In the genomic region with DNA sequence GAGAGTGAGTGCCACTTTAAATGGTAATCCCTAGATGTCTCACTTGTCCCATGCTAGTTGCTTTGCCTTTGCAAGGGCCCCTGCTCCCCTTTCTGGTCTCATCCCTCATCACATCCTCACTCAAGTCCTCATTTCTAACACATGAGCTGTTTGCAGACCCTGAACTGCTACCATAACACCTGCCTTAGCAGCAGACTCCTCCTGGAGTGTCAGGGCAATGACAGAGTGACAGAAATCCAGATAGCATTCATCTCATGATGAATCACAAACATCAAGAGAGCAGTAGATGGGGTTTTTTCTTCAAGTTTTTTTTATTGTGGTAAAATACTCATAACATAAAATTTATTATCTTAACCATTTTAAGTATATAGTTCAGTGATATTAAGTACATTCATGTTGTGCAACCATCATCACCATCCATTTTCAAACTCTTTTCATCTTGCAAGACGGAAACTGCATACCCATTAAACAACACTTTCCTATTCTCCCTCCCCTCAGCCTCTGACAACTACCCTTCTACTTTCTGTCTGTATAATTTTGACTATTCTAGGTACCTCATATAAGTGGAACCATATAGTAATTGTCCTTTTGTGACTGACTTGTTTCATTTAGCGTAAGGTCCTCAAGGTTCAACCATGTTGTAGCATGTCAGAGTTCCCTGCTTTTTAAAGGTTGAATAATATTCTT, we compare ENCODE assay signal across 23 cellular contexts.
DNase-seq lines count a peak whose midpoint lies in the region; ATAC-seq, FAIRE-seq and TF ChIP-seq lines count a peak whose summit lies in the region.
"Had no signal": no experiment of that assay in that cellular context is flagged by ENCODE, and none has a peak within 500 bp of the region (broad histone marks: within the 10 kb centered on the region; RNA-seq: fewer than 3 reads in every experiment).

No MANE protein-coding gene starts in this region.

- peak; percentile 57 for ATAC-seq in activated naive CD8-positive, alpha-beta T cell treated with anti-CD3 and anti-CD28 coated beads, Interleukin-2, amount 50 U/mL, for 24 hours
- ATAC-seq in lower lobe of right lung: no peak

- H3K27ac Mint-ChIP-seq in activated CD4-positive, alpha-beta memory T cell treated with anti-CD3 and anti-CD28 coated beads for 36 hours: no peak overlapping the region
- no peak overlapping the region for H3K27ac Mint-ChIP-seq in activated CD4-positive, alpha-beta memory T cell treated with anti-CD3 and anti-CD28 coated beads, Interleukin-2, amount 10 ng/mL, durations not matched to agents 7 days and 5 days
- no peak overlapping the region for H3K27ac Mint-ChIP-seq in activated naive CD8-positive, alpha-beta T cell treated with anti-CD3 and anti-CD28 coated beads, Interleukin-2, amount 50 U/mL, for 24 hours
- H3K27ac Mint-ChIP-seq in activated naive CD8-positive, alpha-beta T cell treated with anti-CD3 and anti-CD28 coated beads for 36 hours: no peak overlapping the region
- H3K27ac Mint-ChIP-seq: CD4-positive, CD25-positive, alpha-beta regulatory T cell had no signal

- H3K4me2 ChIP-seq in endothelial cell of umbilical vein (ENCODE audit: insufficient read depth, low read length): no peak overlapping the region
- H3K4me2 ChIP-seq: BLaER1 had no signal

- FAIRE-seq in endothelial cell of umbilical vein (lab: Jason Lieb, UNC): peak; percentile 18
- FAIRE-seq: G401.6 had no signal

- no peaks in the 10 kb centered on the region for H3K9me3 ChIP-seq in endothelial cell of umbilical vein (replicated peaks; ENCODE audit: control insufficient read depth, insufficient read depth, low read length)
- no peaks in the 10 kb centered on the region for H3K9me3 ChIP-seq in lower lobe of right lung

- H3K36me3 ChIP-seq in endothelial cell of umbilical vein (ENCODE audit: control insufficient read depth in 2 of 2, extremely low read depth in 1 of 2, insufficient read depth in 2 of 2, low read length in 2 of 2) (no peaks in the 10 kb centered on the region), lower lobe of right lung (no peaks in the 10 kb centered on the region)
- H3K36me3 ChIP-seq: BLaER1 had no signal

- H4K20me1 ChIP-seq in endothelial cell of umbilical vein (replicated peaks; ENCODE audit: control insufficient read depth, extremely low read depth, insufficient read depth, low read length): no peaks in the 10 kb centered on the region
- H4K20me1 ChIP-seq: BLaER1 had no signal

- dilution Hi-C loops in endothelial cell of umbilical vein (cut with MboI; ENCODE audit: extremely low pct_ligation_motif_present, low sequenced_read_pairs): no loop called here

- H3K27me3 Mint-ChIP-seq in activated CD4-positive, alpha-beta memory T cell treated with anti-CD3 and anti-CD28 coated beads for 36 hours: no peaks in the 10 kb centered on the region
- H3K27me3 Mint-ChIP-seq in activated CD4-positive, alpha-beta memory T cell treated with anti-CD3 and anti-CD28 coated beads, Interleukin-2, amount 10 ng/mL, durations not matched to agents 7 days and 5 days: no peaks in the 10 kb centered on the region
- no peaks in the 10 kb centered on the region for H3K27me3 Mint-ChIP-seq in activated naive CD8-positive, alpha-beta T cell treated with anti-CD3 and anti-CD28 coated beads, Interleukin-2, amount 50 U/mL, for 24 hours
- H3K27me3 Mint-ChIP-seq in activated naive CD8-positive, alpha-beta T cell treated with anti-CD3 and anti-CD28 coated beads for 36 hours: no peaks in the 10 kb centered on the region

- H3K4me1 ChIP-seq in endothelial cell of umbilical vein (ENCODE audit: control insufficient read depth, extremely low read depth, insufficient read depth, low read length) (no peaks in the 10 kb centered on the region), lower lobe of right lung (no peaks in the 10 kb centered on the region)

- no peaks in the 10 kb centered on the region for H3K79me2 ChIP-seq in endothelial cell of umbilical vein (ENCODE audit: control insufficient read depth, insufficient read depth, low read length)

- H3K4me1 Mint-ChIP-seq in activated CD4-positive, alpha-beta memory T cell treated with anti-CD3 and anti-CD28 coated beads for 36 hours (ENCODE audit: low read depth): peaks cover 7% of the 10 kb centered on the region
- no peaks in the 10 kb centered on the region for H3K4me1 Mint-ChIP-seq in activated CD4-positive, alpha-beta memory T cell treated with anti-CD3 and anti-CD28 coated beads, Interleukin-2, amount 10 ng/mL, durations not matched to agents 7 days and 5 days
- peaks cover 17% of the 10 kb centered on the region for H3K4me1 Mint-ChIP-seq in activated naive CD8-positive, alpha-beta T cell treated with anti-CD3 and anti-CD28 coated beads, Interleukin-2, amount 50 U/mL, for 24 hours
- peaks cover 7% of the 10 kb centered on the region for H3K4me1 Mint-ChIP-seq in activated naive CD8-positive, alpha-beta T cell treated with anti-CD3 and anti-CD28 coated beads for 36 hours

- no peak overlapping the region for H2AFZ ChIP-seq in endothelial cell of umbilical vein (ENCODE audit: low read depth, low read length)
- H2AFZ ChIP-seq: GM23248 had no signal

- intact Hi-C loops in activated CD4-positive, alpha-beta memory T cell treated with anti-CD3 and anti-CD28 coated beads for 36 hours (cut with micrococcal nuclease): loop anchor here (1.0 kb wide), 1 partner anchor 176 kb away; no protein-coding TSS in a partner anchor
- intact Hi-C loops in endothelial cell of umbilical vein (cut with micrococcal nuclease) (loop anchor here (10.0 kb wide), 1 partner anchor 95 kb away; no protein-coding TSS in a partner anchor), lower lobe of right lung (cut with DNase I) (no loop called here)

- TF ChIP-seq POLR2A in endothelial cell of umbilical vein (IDR thresholded peaks at IDR 0.05; ENCODE audit: low read depth, low read length): no peak

- H3K27ac ChIP-seq in endothelial cell of umbilical vein (ENCODE audit: insufficient read depth, low read depth, low read length) (no peak overlapping the region), lower lobe of right lung (no peak overlapping the region)
- H3K27ac ChIP-seq: BLaER1, GM23248 had no signal

- no peak overlapping the region for H3K9ac ChIP-seq in endothelial cell of umbilical vein (replicated peaks; ENCODE audit: extremely low read depth, insufficient read depth, low read length)
- H3K9ac ChIP-seq: BLaER1, GM23248 had no signal

- H3K27me3 ChIP-seq in endothelial cell of umbilical vein (ENCODE audit: control insufficient read depth in 2 of 2, insufficient read depth in 2 of 2, low read length in 2 of 2): no peaks in the 10 kb centered on the region
- H3K27me3 ChIP-seq in lower lobe of right lung (ENCODE audit: low read depth): no peaks in the 10 kb centered on the region
- H3K27me3 ChIP-seq: BLaER1 had no signal

- no peaks in the 10 kb centered on the region for H3K9me3 Mint-ChIP-seq in activated CD4-positive, alpha-beta memory T cell treated with anti-CD3 and anti-CD28 coated beads for 36 hours
- no peaks in the 10 kb centered on the region for H3K9me3 Mint-ChIP-seq in activated CD4-positive, alpha-beta memory T cell treated with anti-CD3 and anti-CD28 coated beads, Interleukin-2, amount 10 ng/mL, durations not matched to agents 7 days and 5 days
- H3K9me3 Mint-ChIP-seq in activated naive CD8-positive, alpha-beta T cell treated with anti-CD3 and anti-CD28 coated beads, Interleukin-2, amount 50 U/mL, for 24 hours: no peaks in the 10 kb centered on the region
- H3K9me3 Mint-ChIP-seq in activated naive CD8-positive, alpha-beta T cell treated with anti-CD3 and anti-CD28 coated beads for 36 hours: no peaks in the 10 kb centered on the region

- BruUV-seq in endothelial cell of umbilical vein (replicated peaks; lab: Mats Ljungman, UMichigan): no TSS peak

- no peak overlapping the region for H3K4me3 Mint-ChIP-seq in activated CD4-positive, alpha-beta memory T cell treated with anti-CD3 and anti-CD28 coated beads for 36 hours
- H3K4me3 Mint-ChIP-seq in activated CD4-positive, alpha-beta memory T cell treated with anti-CD3 and anti-CD28 coated beads, Interleukin-2, amount 10 ng/mL, durations not matched to agents 7 days and 5 days: no peak overlapping the region
- H3K4me3 Mint-ChIP-seq in activated naive CD8-positive, alpha-beta T cell treated with anti-CD3 and anti-CD28 coated beads, Interleukin-2, amount 50 U/mL, for 24 hours: no peak overlapping the region
- no peak overlapping the region for H3K4me3 Mint-ChIP-seq in activated naive CD8-positive, alpha-beta T cell treated with anti-CD3 and anti-CD28 coated beads for 36 hours
- H3K4me3 Mint-ChIP-seq: CD4-positive, CD25-positive, alpha-beta regulatory T cell had no signal

- H3K36me3 Mint-ChIP-seq in activated CD4-positive, alpha-beta memory T cell treated with anti-CD3 and anti-CD28 coated beads for 36 hours: no peaks in the 10 kb centered on the region
- H3K36me3 Mint-ChIP-seq in activated CD4-positive, alpha-beta memory T cell treated with anti-CD3 and anti-CD28 coated beads, Interleukin-2, amount 10 ng/mL, durations not matched to agents 7 days and 5 days (ENCODE audit: low read depth): no peaks in the 10 kb centered on the region
- no peaks in the 10 kb centered on the region for H3K36me3 Mint-ChIP-seq in activated naive CD8-positive, alpha-beta T cell treated with anti-CD3 and anti-CD28 coated beads, Interleukin-2, amount 50 U/mL, for 24 hours (ENCODE audit: low read depth)
- no peaks in the 10 kb centered on the region for H3K36me3 Mint-ChIP-seq in activated naive CD8-positive, alpha-beta T cell treated with anti-CD3 and anti-CD28 coated beads for 36 hours
- H3K36me3 Mint-ChIP-seq: CD4-positive, CD25-positive, alpha-beta regulatory T cell had no signal

- peak; percentile 16 for DNase-seq in activated CD4-positive, alpha-beta memory T cell treated with anti-CD3 and anti-CD28 coated beads for 36 hours
- DNase-seq in activated CD4-positive, alpha-beta memory T cell treated with anti-CD3 and anti-CD28 coated beads, Interleukin-2, amount 10 ng/mL, durations not matched to agents 7 days and 5 days: no peak
- no peak for DNase-seq in activated naive CD8-positive, alpha-beta T cell treated with anti-CD3 and anti-CD28 coated beads, Interleukin-2, amount 50 U/mL, for 24 hours
- DNase-seq in activated naive CD8-positive, alpha-beta T cell treated with anti-CD3 and anti-CD28 coated beads for 36 hours: no peak
- DNase-seq in endothelial cell of umbilical vein (ENCODE audit: low read depth, low spot score) (no peak), NCI-H446 (lab: John Stamatoyannopoulos, UW) (no peak), lower lobe of right lung (no peak)
- DNase-seq: CD4-positive, CD25-positive, alpha-beta regulatory T cell; COR-L47; DMS53; GM23248; H7; NCI-H1048; NCI-H1417; NCI-H1694; NCI-H2029 treated with DMSO at 0.1 percent for 48 hours; NCI-H2227 treated with DMSO at 0.1 percent for 48 hours; NCI-H510A; NCI-H69; Right ventricle myocardium superior; RPMI8226 had no signal

- no peaks in the 10 kb centered on the region for H3K9me1 ChIP-seq in endothelial cell of umbilical vein (replicated peaks; ENCODE audit: control insufficient read depth, extremely low read depth, insufficient read depth, low read length)

- H3K4me3 ChIP-seq in endothelial cell of umbilical vein (replicated peaks in 1 of 3; ENCODE audit: insufficient read depth in 1 of 3, low read depth in 1 of 3, low read length in 3 of 3) (no peak overlapping the region), lower lobe of right lung (no peak overlapping the region)
- H3K4me3 ChIP-seq: BLaER1, GM23248 had no signal

- POLR2A ChIA-PET in activated CD4-positive, alpha-beta memory T cell treated with anti-CD3 and anti-CD28 coated beads for 36 hours (lab: Charles Lee): no interaction called here
- POLR2A ChIA-PET in activated CD4-positive, alpha-beta memory T cell treated with anti-CD3 and anti-CD28 coated beads, Interleukin-2, amount 10 ng/mL, durations not matched to agents 7 days and 5 days (lab: Charles Lee): no interaction called here
- POLR2A ChIA-PET in endothelial cell of umbilical vein (lab: Charles Lee): interaction anchor here (0.6 kb wide), 1 partner anchor 1649 kb away, joined by 3 read pairs; no protein-coding TSS in a partner anchor

- TF ChIP-seq CTCF in endothelial cell of umbilical vein (IDR thresholded peaks at IDR 0.05; ENCODE audit: extremely low read depth in 1 of 2, insufficient read depth in 1 of 2, low read depth in 1 of 2, low read length in 2 of 2): no peak
- TF ChIP-seq CTCF in lower lobe of right lung (IDR thresholded peaks at IDR 0.05): no peak

- CTCF ChIA-PET in activated CD4-positive, alpha-beta memory T cell treated with anti-CD3 and anti-CD28 coated beads for 36 hours (lab: Charles Lee): interaction anchor here (1.3 kb wide), 1 partner anchor 147 kb away, joined by 3 read pairs; no protein-coding TSS in a partner anchor
- CTCF ChIA-PET in activated CD4-positive, alpha-beta memory T cell treated with anti-CD3 and anti-CD28 coated beads, Interleukin-2, amount 10 ng/mL, durations not matched to agents 7 days and 5 days (lab: Charles Lee): no interaction called here
- CTCF ChIA-PET in endothelial cell of umbilical vein (lab: Charles Lee): no interaction called here
